In the genomic region with DNA sequence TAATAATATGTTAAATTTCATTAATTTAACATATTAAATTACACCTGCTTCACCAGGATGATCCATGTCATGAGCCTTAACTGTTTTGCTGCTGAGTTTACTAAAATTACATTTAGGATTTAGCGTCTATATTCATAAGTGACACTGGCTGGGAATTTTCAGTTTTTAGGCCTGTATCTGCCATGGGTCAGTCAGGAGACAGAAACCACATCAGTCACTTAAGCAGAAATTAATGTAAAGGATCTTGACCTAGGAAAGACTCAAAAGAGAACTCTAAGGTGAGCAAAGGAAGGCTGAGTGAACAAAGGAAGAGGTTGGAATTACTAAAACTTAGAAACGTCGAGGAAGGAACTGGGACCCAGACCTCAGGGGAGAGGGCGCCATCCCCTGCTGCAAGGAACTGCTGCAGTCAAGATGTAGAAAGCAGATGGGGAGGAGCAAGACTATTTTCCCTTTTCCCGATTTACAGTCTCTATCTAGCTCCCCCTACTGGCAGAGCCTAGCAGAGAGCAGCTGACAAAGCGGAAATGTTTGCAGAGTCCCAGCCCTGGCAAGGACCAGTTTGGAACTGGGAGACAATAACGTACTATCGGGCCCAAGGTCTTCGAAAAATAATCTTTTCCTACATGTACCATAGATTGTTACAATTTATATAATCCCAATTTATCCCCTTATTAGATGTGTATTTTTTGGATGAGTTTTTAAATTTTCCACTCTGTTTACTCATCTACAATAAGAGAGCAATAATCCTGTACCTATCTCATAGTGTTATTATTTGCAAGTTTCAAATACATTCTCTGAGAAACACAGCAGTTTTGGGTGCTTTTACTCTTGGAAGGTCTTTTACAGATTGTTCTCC, we compare ENCODE assay signal across 8 cellular contexts. TPM values are rescaled to one million over a fixed set of nuclear protein-coding genes. Genes with fewer than 3 reads are reported as not detected.
A peak's percentile ranks its signal among the peaks of the same experiment; 100 is the strongest.
DNase-seq lines count a peak whose midpoint lies in the region; ATAC-seq and TF ChIP-seq lines count a peak whose summit lies in the region.

No MANE protein-coding gene starts in this region.

- no peaks in the 10 kb centered on the region for H3K9me3 ChIP-seq in heart left ventricle
- no peaks in the 10 kb centered on the region for H3K9me3 ChIP-seq in psoas muscle

- no peak for TF ChIP-seq POLR2A in heart left ventricle (IDR thresholded peaks at IDR 0.05)

- POLR2A ChIA-PET in HEK293T (lab: Yijun Ruan, JAX): interaction anchor here (1.1 kb wide), 1 partner anchor 10 kb away, joined by 6 read pairs; no protein-coding TSS in a partner anchor

- WGBS in heart left ventricle, 4 donors: 9 to 14% (median 10%) methylated on average over 9 of the region's 9 CpGs
- WGBS in psoas muscle, 3 donors: 11 to 17% (median 12%) methylated on average over 8 to 9 of the region's 9 CpGs

- ATAC-seq in SK-N-SH treated with all-trans-retinoic acid at 6 μM for 48 hours (peak; percentile 98), heart left ventricle (peak in 3 of 4 donors; percentile 76 to 84 (median 77)), psoas muscle (peak; percentile 68 to 91 (median 80))

- in situ Hi-C loops in G401 (cut with HindIII; ENCODE audit: low sequenced_read_pairs): no loop called here

- H3K4me3 ChIP-seq in heart left ventricle (no peak overlapping the region), psoas muscle (no peak overlapping the region)

- TF ChIP-seq CTCF in heart left ventricle (IDR thresholded peaks at IDR 0.05) (peak; percentile 62 to 89 (median 74)), psoas muscle (IDR thresholded peaks at IDR 0.05) (peak; percentile 81)

- DNase-seq in G401 (ENCODE audit: low spot score) (peak; percentile 70), HEK293T (ENCODE audit: extremely low spot score) (peak; percentile 84), NCI-H1436 treated with DMSO at 0.1 percent for 48 hours (lab: John Stamatoyannopoulos, UW) (peak; percentile 37), amniotic epithelial cell (ENCODE audit: low read depth) (peak; percentile 78), heart left ventricle (peak in 4 of 5 donors; percentile 60 to 66 (median 61)), psoas muscle (peak; percentile 44 to 62), KG1 (lab: John Stamatoyannopoulos, UW) (no peak)

- CTCF ChIA-PET in HEK293T (lab: Yijun Ruan, JAX): interaction anchor here (0.9 to 2.4 kb wide), 5 partner anchors 10 to 160 kb away, joined by 3 to 22 read pairs (median 4); no protein-coding TSS in a partner anchor

- no peaks in the 10 kb centered on the region for H3K4me1 ChIP-seq in heart left ventricle
- no peaks in the 10 kb centered on the region for H3K4me1 ChIP-seq in psoas muscle

- H3K27ac ChIP-seq in heart left ventricle (no peak overlapping the region), psoas muscle (no peak overlapping the region)

- H3K36me3 ChIP-seq in heart left ventricle (no peaks in the 10 kb centered on the region), psoas muscle (ENCODE audit: insufficient read depth in 1 of 2, low read depth in 1 of 2) (no peaks in the 10 kb centered on the region)

- intact Hi-C loops in heart left ventricle (cut with DNase I) (loop anchor here in 3 of 10 donors (2.0 to 10.0 kb wide), 3 partner anchors 52 to 66 kb away; partner anchors contain the start of gene REPS2 (in 1 of the 3)), psoas muscle (cut with DNase I) (no loop called here)

- H3K27me3 ChIP-seq in heart left ventricle (peaks cover 0 to 50% (median 0%) of the 10 kb centered on the region in 9 donors), psoas muscle (ENCODE audit: insufficient read depth in 3 of 3, low read length in 2 of 3) (peaks cover 0 to 59% (median 0%) of the 10 kb centered on the region in 3 donors)

TF ChIP-seq in HEK293T, 16 proteins besides CTCF, POLR2A, EP300 and RAD21:
- TF ChIP-seq TARDBP (IDR thresholded peaks at IDR 0.05): no peak
- TF ChIP-seq SUZ12 (IDR thresholded peaks at IDR 0.05): no peak
- TF ChIP-seq ARNT (IDR thresholded peaks at IDR 0.05): no peak
- TF ChIP-seq FOXA1 (IDR thresholded peaks at IDR 0.05): no peak
- TF ChIP-seq NFRKB (IDR thresholded peaks at IDR 0.05): no peak
- no peak for TF ChIP-seq FOXK2 (IDR thresholded peaks at IDR 0.05)
- TF ChIP-seq, protein P1, sequence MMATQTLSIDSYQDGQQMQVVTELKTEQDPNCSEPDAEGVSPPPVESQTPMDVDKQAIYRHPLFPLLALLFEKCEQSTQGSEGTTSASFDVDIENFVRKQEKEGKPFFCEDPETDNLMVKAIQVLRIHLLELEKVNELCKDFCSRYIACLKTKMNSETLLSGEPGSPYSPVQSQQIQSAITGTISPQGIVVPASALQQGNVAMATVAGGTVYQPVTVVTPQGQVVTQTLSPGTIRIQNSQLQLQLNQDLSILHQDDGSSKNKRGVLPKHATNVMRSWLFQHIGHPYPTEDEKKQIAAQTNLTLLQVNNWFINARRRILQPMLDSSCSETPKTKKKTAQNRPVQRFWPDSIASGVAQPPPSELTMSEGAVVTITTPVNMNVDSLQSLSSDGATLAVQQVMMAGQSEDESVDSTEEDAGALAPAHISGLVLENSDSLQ (IDR thresholded peaks at IDR 0.05): no peak
- TF ChIP-seq L3MBTL2 (conservative IDR thresholded peaks at IDR 0.05): no peak
- no peak for TF ChIP-seq ZNF384 (IDR thresholded peaks at IDR 0.05)
- no peak for TF ChIP-seq LEF1 (IDR thresholded peaks at IDR 0.05; ENCODE audit: borderline replicate concordance)
- no peak for TF ChIP-seq FOXM1 (IDR thresholded peaks at IDR 0.05; ENCODE audit: borderline replicate concordance)
- TF ChIP-seq HDGF (IDR thresholded peaks at IDR 0.05; ENCODE audit: borderline replicate concordance): no peak
- TF ChIP-seq SP1 (IDR thresholded peaks at IDR 0.05): no peak
- no peak for TF ChIP-seq BHLHE40 (IDR thresholded peaks at IDR 0.05; ENCODE audit: borderline replicate concordance)

TF ChIP-seq in SK-N-SH treated with all-trans-retinoic acid at 6 μM for 48 hours, 23 proteins besides CTCF, POLR2A, EP300 and RAD21 (continues in another document):
- TF ChIP-seq RARB (CRISPR knock-in tag; IDR thresholded peaks at IDR 0.05) (no peak), ZC3H10 (CRISPR knock-in tag; IDR thresholded peaks at IDR 0.05) (no peak), TOX (CRISPR knock-in tag; IDR thresholded peaks at IDR 0.05; ENCODE audit: borderline replicate concordance) (no peak), ESRRG (CRISPR knock-in tag; IDR thresholded peaks at IDR 0.05) (no peak), ZFP30 (CRISPR knock-in tag; IDR thresholded peaks at IDR 0.05) (no peak), BACH2 (CRISPR knock-in tag; IDR thresholded peaks at IDR 0.05; ENCODE audit: borderline replicate concordance) (no peak), ZNF8 (CRISPR knock-in tag; IDR thresholded peaks at IDR 0.05) (no peak), PPARA (CRISPR knock-in tag; IDR thresholded peaks at IDR 0.05; ENCODE audit: borderline replicate concordance) (no peak), CSDC2 (CRISPR knock-in tag; IDR thresholded peaks at IDR 0.05) (no peak), SNAI2 (CRISPR knock-in tag; IDR thresholded peaks at IDR 0.05) (no peak), CREB5 (CRISPR knock-in tag; IDR thresholded peaks at IDR 0.05; ENCODE audit: low read depth) (no peak), ZNF565 (CRISPR knock-in tag; conservative IDR thresholded peaks at IDR 0.05; ENCODE audit: low read depth) (no peak), GLIS3 (CRISPR knock-in tag; IDR thresholded peaks at IDR 0.05) (no peak)
- TF ChIP-seq, protein P2, sequence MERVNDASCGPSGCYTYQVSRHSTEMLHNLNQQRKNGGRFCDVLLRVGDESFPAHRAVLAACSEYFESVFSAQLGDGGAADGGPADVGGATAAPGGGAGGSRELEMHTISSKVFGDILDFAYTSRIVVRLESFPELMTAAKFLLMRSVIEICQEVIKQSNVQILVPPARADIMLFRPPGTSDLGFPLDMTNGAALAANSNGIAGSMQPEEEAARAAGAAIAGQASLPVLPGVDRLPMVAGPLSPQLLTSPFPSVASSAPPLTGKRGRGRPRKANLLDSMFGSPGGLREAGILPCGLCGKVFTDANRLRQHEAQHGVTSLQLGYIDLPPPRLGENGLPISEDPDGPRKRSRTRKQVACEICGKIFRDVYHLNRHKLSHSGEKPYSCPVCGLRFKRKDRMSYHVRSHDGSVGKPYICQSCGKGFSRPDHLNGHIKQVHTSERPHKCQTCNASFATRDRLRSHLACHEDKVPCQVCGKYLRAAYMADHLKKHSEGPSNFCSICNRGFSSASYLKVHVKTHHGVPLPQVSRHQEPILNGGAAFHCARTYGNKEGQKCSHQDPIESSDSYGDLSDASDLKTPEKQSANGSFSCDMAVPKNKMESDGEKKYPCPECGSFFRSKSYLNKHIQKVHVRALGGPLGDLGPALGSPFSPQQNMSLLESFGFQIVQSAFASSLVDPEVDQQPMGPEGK (CRISPR knock-in tag; IDR thresholded peaks at IDR 0.05; ENCODE audit: borderline replicate concordance): no peak

RNA-seq across cellular contexts. Expression of gene RBBP7, which starts 22.6 kb away (rescaled TPM):
- 99.0 and 131 TPM in 2 replicates for total RNA-seq in G401 (2014; rRNA removed; shearing (Covaris generic))
- 100 to 1,000 TPM in 6 of 9 donors, 10 to 100 TPM in 3; 88.7 to 124 (median 107) TPM for total RNA-seq in heart left ventricle
- 100 to 1,000 TPM in 1 of 2 donors, 10 to 100 TPM in 1; 93.3 to 110 TPM for polyA plus RNA-seq in heart left ventricle
- 100 to 1,000 TPM in 1 of 4 donors, 10 to 100 TPM in 3; 81.1 to 107 (median 90.5) TPM for total RNA-seq in psoas muscle
- 100 to 1,000 TPM in 2 of 3 donors, 10 to 100 TPM in 1; 85.0 to 139 (median 111) TPM for polyA plus RNA-seq in psoas muscle

RNA-seq across cellular contexts. Expression of gene REPS2, which starts 53.7 kb away (rescaled TPM):
- total RNA-seq in G401 (2014; rRNA removed; shearing (Covaris generic)): 0.31 TPM in 1 of 2 replicates, not detected in the other
- total RNA-seq in heart left ventricle (10 to 100 TPM in 1 of 9 donors, 1 to 10 TPM in 8; 3.3 to 11.9 (median 6.9) TPM), psoas muscle (1 to 10 TPM in 2 of 4 donors, under 1 TPM in 2; 0.84 to 2.3 (median 1.1) TPM)
- polyA plus RNA-seq in heart left ventricle (1 to 10 TPM in 1 of 2 donors, under 1 TPM in 1; 0.89 to 2.2 TPM), psoas muscle (under 1 TPM; 0.16 to 0.39 (median 0.17) TPM)
